ENCODE assay signal across 17 cellular contexts in genomic region chr2:168679741-168680140, GRCh38.
"Had no signal": no experiment of that assay in that cellular context is flagged by ENCODE, and none has a peak within 500 bp of the region (broad histone marks: within the 10 kb centered on the region; RNA-seq: fewer than 3 reads in every experiment).

No MANE protein-coding gene starts in this region.

- H3K9me3 Mint-ChIP-seq: endodermal cell had no signal

- H3K4me1 ChIP-seq: right atrium auricular region had no signal

- H3K36me3 ChIP-seq: heart right ventricle, right atrium auricular region, sigmoid colon, stomach had no signal

- H3K27me3 Mint-ChIP-seq: naive thymus-derived CD4-positive, alpha-beta T cell had no signal

- DNase-seq: effector CD4-positive, alpha-beta T cell; endodermal cell; heart right ventricle; hypothalamus; kidney glomerular epithelial cell; mesendoderm; naive thymus-derived CD4-positive, alpha-beta T cell; posterior cingulate gyrus; sigmoid colon; stimulated activated CD4-positive, alpha-beta T cell treated with anti-CD3 and anti-CD28 coated beads, Interleukin-2, amount 100 ng/mL, for 24 hours; stimulated activated CD4-positive, alpha-beta T cell treated with anti-CD3 and anti-CD28 coated beads, Interleukin-4, amount 100 ng/mL, for 4 hours; stimulated activated naive CD4-positive, alpha-beta T cell; stomach; trophoblast cell had no signal

- H3K27me3 ChIP-seq: heart right ventricle, right atrium auricular region, sigmoid colon, stomach had no signal

- H3K4me3 Mint-ChIP-seq: endodermal cell; naive thymus-derived CD4-positive, alpha-beta T cell had no signal

- H3K27ac Mint-ChIP-seq: endodermal cell; naive thymus-derived CD4-positive, alpha-beta T cell had no signal

- H3K9me3 ChIP-seq: heart right ventricle, right atrium auricular region, sigmoid colon, stomach had no signal

- H3K27ac ChIP-seq: coronary artery, heart right ventricle, right atrium auricular region, sigmoid colon, skin epidermis, stomach had no signal

- ATAC-seq: naive thymus-derived CD4-positive, alpha-beta T cell had no signal

- H3K4me3 ChIP-seq: coronary artery, heart right ventricle, right atrium auricular region, sigmoid colon, skin epidermis, stomach had no signal
